ENCODE assay signal across 8 cellular contexts in genomic region chr1:9910080-9910424, GRCh38. TPM values are rescaled to one million over a fixed set of nuclear protein-coding genes. Genes with fewer than 3 reads are reported as not detected.
DNase-seq lines count a peak whose midpoint lies in the region; ATAC-seq and TF ChIP-seq lines count a peak whose summit lies in the region.

CTNNBIP1 (minus strand) TSS chr1:9910269; CDS start chr1:9872064, 38,205 bp downstream.

- ATAC-seq in GM19397 (IDR thresholded peaks at IDR 0.05; ENCODE audit: unreplicated experiment) (peak; percentile 80), HG03558 (IDR thresholded peaks at IDR 0.05; ENCODE audit: extremely low read depth, unreplicated experiment) (peak; percentile 41)

- peak within 1 kb of the TSS; percentile 70 for H2AFZ ChIP-seq in hepatocyte

- no peaks in the 10 kb centered on the region for H4K20me1 ChIP-seq in hepatocyte (ENCODE audit: insufficient read depth, poor library complexity, severe bottlenecking)

- 0% methylated on average over 14 of the region's 54 CpGs for WGBS in hepatocyte (ENCODE audit: low lambda C conversion rate, missing lambda C conversion rate)

- peak within 1 kb of the TSS; percentile 95 for H3K27ac Mint-ChIP-seq in activated naive CD8-positive, alpha-beta T cell

- no peaks in the 10 kb centered on the region for H3K27me3 ChIP-seq in hepatocyte

- H3K27me3 Mint-ChIP-seq in activated naive CD8-positive, alpha-beta T cell: no peaks in the 10 kb centered on the region

- peaks cover 21% of the 10 kb centered on the region for H3K4me1 Mint-ChIP-seq in activated naive CD8-positive, alpha-beta T cell (ENCODE audit: low read depth)

- no peaks in the 10 kb centered on the region for H3K36me3 ChIP-seq in hepatocyte (replicated peaks; ENCODE audit: insufficient read depth, low read depth)

- peaks cover 42% of the 10 kb centered on the region for H3K79me2 ChIP-seq in hepatocyte

- H3K27ac ChIP-seq in C4-2B: peak within 1 kb of the TSS; percentile 89
- H3K27ac ChIP-seq in hepatocyte: peak within 1 kb of the TSS; percentile 90
- H3K27ac ChIP-seq in skin epidermis: peak within 1 kb of the TSS; percentile 79 to 96 (median 90)

- TF ChIP-seq CTCF in C4-2B (conservative IDR thresholded peaks at IDR 0.05): no peak; the same call in 1 of the 2 replicates
- no peak for TF ChIP-seq CTCF in hepatocyte (IDR thresholded peaks at IDR 0.05; ENCODE audit: poor library complexity)

- peak within 1 kb of the TSS; percentile 95 for H3K4me3 Mint-ChIP-seq in activated naive CD8-positive, alpha-beta T cell

- H3K36me3 Mint-ChIP-seq in activated naive CD8-positive, alpha-beta T cell: no peaks in the 10 kb centered on the region

- H3K9me3 ChIP-seq in hepatocyte (ENCODE audit: low read depth): no peaks in the 10 kb centered on the region

- no peaks in the 10 kb centered on the region for H3K9me2 ChIP-seq in hepatocyte (replicated peaks; ENCODE audit: insufficient read depth)

- no peak for DNase-seq in hepatocyte (ENCODE audit: low spot score)
- no peak for DNase-seq in stimulated activated CD4-positive, alpha-beta T cell treated with anti-CD3 and anti-CD28 coated beads, Interleukin-1b, Interleukin-23, amount 100 ng/mL, for 48 hours
- DNase-seq in stimulated activated CD4-positive, alpha-beta T cell treated with anti-CD3 and anti-CD28 coated beads, Interleukin-4, amount 100 ng/mL, for 1 hour: no peak

- H3K4me3 ChIP-seq in hepatocyte (peak within 1 kb of the TSS; percentile 91), skin epidermis (peak within 1 kb of the TSS; percentile 55 to 89 (median 78))

- no peaks in the 10 kb centered on the region for H3K9me3 Mint-ChIP-seq in activated naive CD8-positive, alpha-beta T cell (ENCODE audit: low read depth)

- peak within 1 kb of the TSS; percentile 94 for H3K4me2 ChIP-seq in hepatocyte

- H3K4me1 ChIP-seq in hepatocyte (ENCODE audit: insufficient read depth): peaks cover 21% of the 10 kb centered on the region

RNA-seq across cellular contexts. Expression of gene CTNNBIP1, which starts in this region (rescaled TPM):
- total RNA-seq in hepatocyte: 22.8 and 25.2 TPM in 2 replicates
- polyA plus RNA-seq in hepatocyte: 47.2 and 49.8 TPM in 2 replicates
